8 cellular contexts compared by ENCODE assay signal in the genomic region with DNA sequence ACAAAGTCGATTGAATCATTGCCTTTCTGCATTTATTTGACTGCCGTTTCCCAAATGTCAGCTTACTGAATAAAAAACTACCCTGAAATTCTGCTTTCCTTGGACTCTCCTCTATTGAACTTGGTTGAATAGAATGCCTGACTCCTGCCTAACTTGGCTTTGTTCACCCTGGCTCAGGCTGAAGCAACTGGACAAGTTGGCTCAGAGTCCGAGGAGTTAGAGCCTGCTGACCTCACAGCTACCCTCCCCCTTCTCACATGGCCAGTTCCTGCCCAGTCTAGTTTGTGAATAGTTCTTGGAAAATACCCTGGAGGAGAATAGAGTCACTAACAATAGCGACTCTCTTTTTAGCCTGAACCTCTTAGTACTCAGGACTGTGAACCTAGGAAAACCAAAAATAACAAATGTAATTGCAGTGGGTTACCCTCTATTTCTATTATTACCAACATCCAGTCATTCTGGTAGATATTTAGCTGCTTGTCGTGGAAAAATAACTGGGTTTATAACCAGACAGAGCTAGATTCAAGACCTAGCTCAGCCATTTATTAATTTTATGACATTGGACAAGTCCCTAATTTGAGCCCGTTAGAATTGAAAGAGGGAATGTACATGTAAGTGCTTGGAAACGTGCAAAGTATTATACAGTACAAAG. TPM values are rescaled to one million over a fixed set of nuclear protein-coding genes. Genes with fewer than 3 reads are reported as not detected.
DNase-seq lines count a peak whose midpoint lies in the region; ATAC-seq and TF ChIP-seq lines count a peak whose summit lies in the region.

No MANE protein-coding gene starts in this region.

- H3K27me3 ChIP-seq in ACC112 (ENCODE audit: insufficient read depth, low read length), result no peaks in the 10 kb centered on the region

- H3K36me3 Mint-ChIP-seq in glutamatergic neuron (ENCODE audit: unreplicated experiment), result peaks cover 6% of the 10 kb centered on the region

- no peak for ATAC-seq in GM21390 (IDR thresholded peaks at IDR 0.05; ENCODE audit: unreplicated experiment)

- no peak for TF ChIP-seq CTCF in glutamatergic neuron (IDR thresholded peaks at IDR 0.05; ENCODE audit: partially characterized antibody, unreplicated experiment)

- no peaks in the 10 kb centered on the region for H3K79me2 ChIP-seq in ACC112 (ENCODE audit: control insufficient read depth, insufficient read depth, low read length, unreplicated experiment)

- H3K9me3 Mint-ChIP-seq in glutamatergic neuron (ENCODE audit: unreplicated experiment), result peaks cover 12% of the 10 kb centered on the region

- peak in 53 of 58 donors; percentile 3 to 89 (median 54) for DNase-seq in anterior cingulate cortex (lab: John Stamatoyannopoulos, UW)
- no peak for DNase-seq in glutamatergic neuron
- DNase-seq in occipital lobe (lab: John Stamatoyannopoulos, UW), result peak; percentile 24
- DNase-seq in NCI-H1092 treated with DMSO at 0.1 percent for 48 hours (lab: John Stamatoyannopoulos, UW), result no peak
- DNase-seq in NCI-H2107 treated with DMSO at 0.1 percent for 48 hours (lab: John Stamatoyannopoulos, UW; ENCODE audit: unreplicated experiment), result no peak
- no peak for DNase-seq in NCI-H2227 (lab: John Stamatoyannopoulos, UW; ENCODE audit: unreplicated experiment)

- H3K27me3 Mint-ChIP-seq in glutamatergic neuron (ENCODE audit: unreplicated experiment), result peaks cover 11% of the 10 kb centered on the region

- H3K4me3 Mint-ChIP-seq in glutamatergic neuron (ENCODE audit: unreplicated experiment), result no peak overlapping the region

- peak overlapping the region; percentile 68 for H3K27ac ChIP-seq in ACC112 (ENCODE audit: low read depth, low read length)

- no peak overlapping the region for H3K4me3 ChIP-seq in ACC112 (ENCODE audit: low read depth, low read length)

- H3K27ac Mint-ChIP-seq in glutamatergic neuron (ENCODE audit: unreplicated experiment), result peak overlapping the region; percentile 40

- H2AFZ ChIP-seq in ACC112 (ENCODE audit: low read length, unreplicated experiment), result peak overlapping the region; percentile 69

- H3K4me1 Mint-ChIP-seq in glutamatergic neuron (ENCODE audit: low read depth, unreplicated experiment), result peaks cover 23% of the 10 kb centered on the region

- peaks cover 32% of the 10 kb centered on the region for H3K4me1 ChIP-seq in ACC112 (ENCODE audit: control insufficient read depth, insufficient read depth, low read length, unreplicated experiment)

- no peaks in the 10 kb centered on the region for H3K36me3 ChIP-seq in ACC112 (ENCODE audit: insufficient read depth, low read length)

RNA-seq across cellular contexts. Expression of a gene that starts 17.3 kb away (rescaled TPM):
- total RNA-seq in glutamatergic neuron (ENCODE audit: unreplicated experiment) (31.0 TPM), occipital lobe (15.9 TPM)

Comparison
In these comparisons a context has a peak if more than half of its experiments do, and no peak if none do; other contexts are left out.
1. DNase-seq: peak in anterior cingulate cortex (53 of 58) and occipital lobe (single experiment); none in glutamatergic neuron (single experiment), NCI-H1092 treated with DMSO at 0.1 percent for 48 hours (single experiment), NCI-H2107 treated with DMSO at 0.1 percent for 48 hours (single experiment) and NCI-H2227 (single experiment).